Comparison of ENCODE assay signal across 19 cellular contexts in the genomic region with DNA sequence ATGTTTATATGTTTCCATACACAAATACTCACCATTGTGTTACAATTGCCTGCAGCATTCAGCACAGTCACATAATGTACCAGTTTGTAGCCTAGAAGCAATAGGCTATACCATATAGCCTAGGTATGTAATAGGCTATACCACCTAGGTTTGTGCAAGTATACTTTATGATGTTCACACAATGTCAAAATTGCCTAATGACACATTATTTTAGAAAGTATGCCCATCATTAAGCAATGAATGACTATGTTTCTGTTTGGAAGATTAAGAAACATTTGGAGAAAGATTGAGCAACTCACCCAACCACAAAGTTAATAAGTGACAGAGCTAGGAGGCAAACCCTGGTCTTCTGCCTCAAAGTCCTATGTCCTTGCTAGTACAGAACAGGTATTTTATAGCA.
A peak's percentile ranks its signal among the peaks of the same experiment; 100 is the strongest.
DNase-seq lines count a peak whose midpoint lies in the region; ATAC-seq and TF ChIP-seq lines count a peak whose summit lies in the region.
"Had no signal": no experiment of that assay in that cellular context is flagged by ENCODE, and none has a peak within 500 bp of the region (broad histone marks: within the 10 kb centered on the region; RNA-seq: fewer than 3 reads in every experiment).

No MANE protein-coding gene starts in this region.

- no peak overlapping the region for H3K4me3 ChIP-seq in AG09309 (ENCODE audit: control insufficient read depth, low read depth, low read length)
- H3K4me3 ChIP-seq: cardiac muscle cell, lung, Peyer's patch, uterus had no signal

- TF ChIP-seq CTCF in AG09309 (IDR thresholded peaks at IDR 0.05; ENCODE audit: control insufficient read depth, insufficient read depth, low read depth, low read length, missing control alignments), result no peak

- DNase-seq in AG09309 (ENCODE audit: low read depth) (peak; percentile 39), amniotic epithelial cell (ENCODE audit: low read depth) (peak; percentile 45), kidney tubule cell (ENCODE audit: low spot score) (peak; percentile 74), Right ventricle myocardium superior (no peak), activated T-cell treated with anti-CD3 and anti-CD28 coated beads for 4 hours (no peak), DMS114 treated with DMSO at 0.1 percent for 48 hours (lab: John Stamatoyannopoulos, UW; ENCODE audit: unreplicated experiment) (no peak)
- DNase-seq: activated CD8-positive, alpha-beta memory T cell treated with anti-CD3 and anti-CD28 coated beads, Interleukin-2, amount 50 U/mL, for 4 hours; activated naive CD4-positive, alpha-beta T cell treated with anti-CD3 and anti-CD28 coated beads, Interleukin-2, amount 50 U/mL, for 16 hours; DMS153; hippocampal formation; NCI-H187 treated with DMSO at 0.1 percent for 48 hours; NCI-H524 treated with DMSO at 0.1 percent for 48 hours; Peyer's patch; stimulated activated naive CD8-positive, alpha-beta T cell treated with anti-CD3 and anti-CD28 coated beads, Interleukin-15, Interleukin-2, amounts not matched to agents 100 U/mL and 50 U/mL, for 24 hours; uterus had no signal

- intact Hi-C loops in Right ventricle myocardium superior (cut with DNase I), result no loop called here

- ATAC-seq in HG03354 (IDR thresholded peaks at IDR 0.05; ENCODE audit: poor library complexity, severe bottlenecking, unreplicated experiment) (peak; percentile 49), Right ventricle myocardium superior (ENCODE audit: poor library complexity) (no peak), GM18873 (IDR thresholded peaks at IDR 0.05; ENCODE audit: low FRiP score, unreplicated experiment) (no peak)
- ATAC-seq: stimulated activated naive CD8-positive, alpha-beta T cell treated with anti-CD3 and anti-CD28 coated beads, Interleukin-15, Interleukin-2, amounts not matched to agents 100 U/mL and 50 U/mL, for 24 hours had no signal

Comparison
In these comparisons a context has a peak if more than half of its experiments do, and no peak if none do; other contexts are left out.
1. DNase-seq: peak in AG09309 (single experiment), amniotic epithelial cell (single experiment) and kidney tubule cell (single experiment); none in Right ventricle myocardium superior (single experiment), activated T-cell treated with anti-CD3 and anti-CD28 coated beads for 4 hours (single experiment) and DMS114 treated with DMSO at 0.1 percent for 48 hours (single experiment).